8 cellular contexts compared by ENCODE assay signal in genomic region chr3:13420817-13421755, GRCh38. TPM values are rescaled to one million over a fixed set of nuclear protein-coding genes. Genes with fewer than 3 reads are reported as not detected.
DNase-seq lines count a peak whose midpoint lies in the region; ATAC-seq and TF ChIP-seq lines count a peak whose summit lies in the region.

No MANE protein-coding gene starts in this region.

- peak overlapping the region; percentile 66 for H3K4me3 ChIP-seq in lower lobe of right lung

- no peaks in the 10 kb centered on the region for H3K36me3 ChIP-seq in lower lobe of right lung

- peak; percentile 62 for DNase-seq in SIG-M5 treated with dmso at 0.1 percent for 504 hours (lab: John Stamatoyannopoulos, UW; ENCODE audit: unreplicated experiment)
- no peak for DNase-seq in SIG-M5 (lab: John Stamatoyannopoulos, UW)
- DNase-seq in RKO (ENCODE audit: low spot score): peak; percentile 18
- peak; percentile 60 for DNase-seq in activated gamma-delta T cell treated with Interleukin-2 at 50 U/mL for 16 hours
- peak; percentile 74 for DNase-seq in lower lobe of right lung
- peak; percentile 82 for DNase-seq in stimulated activated CD8-positive, alpha-beta memory T cell treated with anti-CD3 and anti-CD28 coated beads, Interleukin-4, amount 100 ng/mL, for 48 hours
- no peak for DNase-seq in DMS 273 treated with DMSO at 0.1 percent for 48 hours (lab: John Stamatoyannopoulos, UW)

- H3K27ac ChIP-seq in lower lobe of right lung: peak overlapping the region; percentile 74

- intact Hi-C loops in lower lobe of right lung (cut with DNase I): no loop called here

- H3K27me3 ChIP-seq in lower lobe of right lung (ENCODE audit: low read depth): no peaks in the 10 kb centered on the region

- TF ChIP-seq CTCF in lower lobe of right lung (IDR thresholded peaks at IDR 0.05): no peak

- peaks cover 24% of the 10 kb centered on the region for H3K4me1 ChIP-seq in lower lobe of right lung

- H3K9me3 ChIP-seq in lower lobe of right lung: no peaks in the 10 kb centered on the region

- peak; percentile 23 to 62 for ATAC-seq in lower lobe of right lung
- no peak for ATAC-seq in GM19324 (IDR thresholded peaks at IDR 0.05; ENCODE audit: low FRiP score, unreplicated experiment)

RNA-seq across cellular contexts. Expression of gene NUP210, which starts 1.0 kb away (rescaled TPM):
- 22.2 TPM for total RNA-seq in lower lobe of right lung

RNA-seq across cellular contexts. Expression of gene HDAC11, which starts 59.0 kb away (rescaled TPM):
- total RNA-seq in lower lobe of right lung: 18.2 TPM

Comparison
In these comparisons a context has a peak if more than half of its experiments do, and no peak if none do; other contexts are left out.
1. DNase-seq: peak in SIG-M5 treated with dmso at 0.1 percent for 504 hours (single experiment), RKO (single experiment), activated gamma-delta T cell treated with Interleukin-2 at 50 U/mL for 16 hours (single experiment), lower lobe of right lung (single experiment) and stimulated activated CD8-positive, alpha-beta memory T cell treated with anti-CD3 and anti-CD28 coated beads, Interleukin-4, amount 100 ng/mL, for 48 hours (single experiment); none in SIG-M5 (single experiment) and DMS 273 treated with DMSO at 0.1 percent for 48 hours (single experiment).